31 cellular contexts compared by ENCODE assay signal in genomic region chr4:95402299-95402698, GRCh38.
"Had no signal": no experiment of that assay in that cellular context is flagged by ENCODE, and none has a peak within 500 bp of the region (broad histone marks: within the 10 kb centered on the region; RNA-seq: fewer than 3 reads in every experiment).

No MANE protein-coding gene starts in this region.

- H3K27ac Mint-ChIP-seq: activated B cell treated with CpG ODN at 0.5 μM for 24 hours; activated CD8-positive, alpha-beta T cell treated with anti-CD3 and anti-CD28 coated beads for 36 hours; activated naive CD8-positive, alpha-beta T cell; activated T-helper 17 cell treated with anti-CD3 and anti-CD28 coated beads, Interleukin-2, amount 50 U/mL, for 72 hours; dendritic cell treated with granulocyte-macrophage colony-stimulating factor and Interleukin-4, amounts not matched to agents 40 ng/mL and 50 ng/mL, for 4 days; effector memory CD8-positive, alpha-beta T cell; T-helper 2 cell treated with Interferon-gamma antibody and Interleukin-4, amounts not matched to agents 5 μg/mL and 100 μg/mL, for 36 hours had no signal

- H3K27me3 ChIP-seq: brain microvascular endothelial cell, esophagus muscularis mucosa, gastroesophageal sphincter, heart right ventricle, hepatocyte had no signal

- H2AFZ ChIP-seq: hepatocyte had no signal

- H3K27ac ChIP-seq: brain microvascular endothelial cell, coronary artery, esophagus muscularis mucosa, foreskin keratinocyte, gastroesophageal sphincter, heart right ventricle, hepatocyte, WERI-Rb-1 had no signal

- H3K36me3 Mint-ChIP-seq: activated naive CD8-positive, alpha-beta T cell had no signal

- H3K79me2 ChIP-seq: hepatocyte had no signal

- H3K36me3 ChIP-seq: brain microvascular endothelial cell, esophagus muscularis mucosa, gastroesophageal sphincter, heart right ventricle, WERI-Rb-1 had no signal

- H3K4me3 ChIP-seq: coronary artery, esophagus muscularis mucosa, gastroesophageal sphincter, heart right ventricle, hepatocyte had no signal

- H3K4me1 Mint-ChIP-seq: activated B cell treated with CpG ODN at 0.5 μM for 24 hours; activated T-helper 17 cell treated with anti-CD3 and anti-CD28 coated beads, Interleukin-2, amount 50 U/mL, for 72 hours; central memory CD8-positive, alpha-beta T cell had no signal

- H3K4me3 Mint-ChIP-seq: activated B cell treated with CpG ODN at 0.5 μM for 24 hours; activated CD8-positive, alpha-beta T cell treated with anti-CD3 and anti-CD28 coated beads for 36 hours; activated naive CD8-positive, alpha-beta T cell; activated T-cell treated with anti-CD3 and anti-CD28 coated beads, Interleukin-2, amount 50 U/mL, for 4 hours; activated T-helper 17 cell treated with anti-CD3 and anti-CD28 coated beads, Interleukin-2, amount 50 U/mL, for 72 hours; central memory CD8-positive, alpha-beta T cell; dendritic cell treated with granulocyte-macrophage colony-stimulating factor and Interleukin-4, amounts not matched to agents 40 ng/mL and 50 ng/mL, for 4 days; effector memory CD8-positive, alpha-beta T cell; T-helper 2 cell treated with Interferon-gamma antibody and Interleukin-4, amounts not matched to agents 5 μg/mL and 100 μg/mL, for 36 hours had no signal

- H3K9me3 Mint-ChIP-seq: activated B cell treated with CpG ODN at 0.5 μM for 24 hours; activated CD8-positive, alpha-beta T cell treated with anti-CD3 and anti-CD28 coated beads for 36 hours; activated T-cell treated with anti-CD3 and anti-CD28 coated beads, Interleukin-2, amount 50 U/mL, for 4 hours; activated T-helper 17 cell treated with anti-CD3 and anti-CD28 coated beads, Interleukin-2, amount 50 U/mL, for 72 hours; dendritic cell treated with granulocyte-macrophage colony-stimulating factor and Interleukin-4, amounts not matched to agents 40 ng/mL and 50 ng/mL, for 4 days; T-helper 2 cell treated with Interferon-gamma antibody and Interleukin-4, amounts not matched to agents 5 μg/mL and 100 μg/mL, for 36 hours had no signal

- H3K9me3 ChIP-seq: esophagus muscularis mucosa, gastroesophageal sphincter, heart right ventricle had no signal

- H3K4me1 ChIP-seq: esophagus muscularis mucosa, foreskin keratinocyte, gastroesophageal sphincter, heart right ventricle had no signal

- ATAC-seq: activated CD4-positive, CD25-positive, alpha-beta regulatory T cell treated with anti-CD3 and anti-CD28 coated beads, Interleukin-2, amount 50 U/mL, for 24 hours; activated CD8-positive, alpha-beta T cell treated with anti-CD3 and anti-CD28 coated beads for 36 hours; activated T-cell treated with anti-CD3 and anti-CD28 coated beads, Interleukin-2, amount 50 U/mL, for 4 hours; activated T-helper 17 cell treated with anti-CD3 and anti-CD28 coated beads, Interleukin-2, amount 50 U/mL, for 72 hours; effector memory CD8-positive, alpha-beta T cell; foreskin keratinocyte; gastroesophageal sphincter; heart right ventricle had no signal

- DNase-seq: activated B cell treated with CpG ODN at 0.5 μM for 24 hours; activated CD4-positive, alpha-beta T cell treated with anti-CD3 and anti-CD28 coated beads for 48 hours; activated CD4-positive, alpha-beta T cell treated with anti-CD3 and anti-CD28 coated beads, Interleukin-2, amount 50 U/mL, for 1 hour; activated CD4-positive, alpha-beta T cell treated with anti-CD3 and anti-CD28 coated beads, Interleukin-2, amount 50 U/mL, for 48 hours; activated CD8-positive, alpha-beta memory T cell treated with anti-CD3 and anti-CD28 coated beads for 24 hours; activated CD8-positive, alpha-beta T cell treated with anti-CD3 and anti-CD28 coated beads for 36 hours; activated effector memory CD4-positive, alpha-beta T cell treated with Interleukin-2 at 50 U/mL for 16 hours; activated gamma-delta T cell treated with Interleukin-2 at 50 U/mL for 16 hours; activated naive CD4-positive, alpha-beta T cell treated with anti-CD3 and anti-CD28 coated beads, Interleukin-2, amount 50 U/mL, for 16 hours; activated naive CD4-positive, alpha-beta T cell treated with Interleukin-2 at 50 U/mL for 16 hours; activated T-cell treated with anti-CD3 and anti-CD28 coated beads, Interleukin-2, amount 50 U/mL, for 4 hours; amniotic stem cell; anterior cingulate cortex; brain microvascular endothelial cell; effector CD4-positive, alpha-beta T cell; effector memory CD8-positive, alpha-beta T cell; erythroblast; foreskin keratinocyte; heart right ventricle; T1000; WERI-Rb-1 had no signal

- H3K4me2 ChIP-seq: hepatocyte had no signal

- H3K27me3 Mint-ChIP-seq: activated B cell treated with CpG ODN at 0.5 μM for 24 hours; activated naive CD8-positive, alpha-beta T cell; activated T-helper 17 cell treated with anti-CD3 and anti-CD28 coated beads, Interleukin-2, amount 50 U/mL, for 72 hours; central memory CD8-positive, alpha-beta T cell; dendritic cell treated with granulocyte-macrophage colony-stimulating factor and Interleukin-4, amounts not matched to agents 40 ng/mL and 50 ng/mL, for 4 days; effector memory CD8-positive, alpha-beta T cell had no signal
